ENCODE assay signal across 8 cellular contexts in genomic region chr6:14734416-14735340, GRCh38.
A peak's percentile ranks its signal among the peaks of the same experiment; 100 is the strongest.
DNase-seq lines count a peak whose midpoint lies in the region; ATAC-seq and TF ChIP-seq lines count a peak whose summit lies in the region.

No MANE protein-coding gene starts in this region.

- no peak overlapping the region for H3K4me3 ChIP-seq in CD8-positive, alpha-beta T cell (ENCODE audit: low read depth, low read length)

- no peaks in the 10 kb centered on the region for H3K9me3 Mint-ChIP-seq in CD8-positive, alpha-beta T cell

- POLR2A ChIA-PET in CD8-positive, alpha-beta T cell (lab: Charles Lee): interaction anchor here (1.4 kb wide), 1 partner anchor 17 kb away, joined by 3 read pairs; no protein-coding TSS in a partner anchor

- H3K27ac Mint-ChIP-seq in CD8-positive, alpha-beta T cell: peak overlapping the region; percentile 4

- no peak for TF ChIP-seq CTCF in CD8-positive, alpha-beta T cell (IDR thresholded peaks at IDR 0.05)

- CTCF ChIA-PET in CD8-positive, alpha-beta T cell (lab: Charles Lee): no interaction called here

- peak in 4 of 7 experiments; percentile 21 to 50 (median 34) for DNase-seq in CD8-positive, alpha-beta T cell
- DNase-seq in activated CD4-positive, alpha-beta T cell treated with anti-CD3 and anti-CD28 coated beads, Interleukin-2, amount 50 U/mL, for 48 hours: peak; percentile 37 to 60
- DNase-seq in kidney tubule cell (ENCODE audit: low spot score) (peak; percentile 86), NCI-H510A (lab: John Stamatoyannopoulos, UW) (no peak), hepatic stellate cell (ENCODE audit: low spot score) (no peak), NCI-H510A treated with DMSO at 0.1 percent for 48 hours (lab: John Stamatoyannopoulos, UW) (no peak)

- H3K27me3 Mint-ChIP-seq in CD8-positive, alpha-beta T cell (ENCODE audit: low read depth): no peaks in the 10 kb centered on the region

- no peaks in the 10 kb centered on the region for H3K36me3 ChIP-seq in CD8-positive, alpha-beta T cell (ENCODE audit: insufficient read depth, low read length)

- intact Hi-C loops in CD8-positive, alpha-beta T cell (cut with DNase I, micrococcal nuclease): loop anchor here in 1 of 2 experiments (5.0 kb wide), 2 partner anchors 143 to 522 kb away; no protein-coding TSS in a partner anchor

- H3K27ac ChIP-seq in CD8-positive, alpha-beta T cell (ENCODE audit: low read depth, low read length): no peak overlapping the region

- peaks cover 44% of the 10 kb centered on the region for H3K4me1 ChIP-seq in CD8-positive, alpha-beta T cell (ENCODE audit: insufficient read depth, low read length)

- H3K4me3 Mint-ChIP-seq in CD8-positive, alpha-beta T cell: peak overlapping the region; percentile 51

- H3K9me3 ChIP-seq in CD8-positive, alpha-beta T cell (ENCODE audit: low read length): no peaks in the 10 kb centered on the region

- H3K27me3 ChIP-seq in CD8-positive, alpha-beta T cell (ENCODE audit: insufficient read depth, low read length): no peaks in the 10 kb centered on the region

- ATAC-seq in CD8-positive, alpha-beta T cell: peak; percentile 41
- ATAC-seq in GM19397 (IDR thresholded peaks at IDR 0.05; ENCODE audit: unreplicated experiment): peak; percentile 75
- peak; percentile 78 for ATAC-seq in HG03457 (IDR thresholded peaks at IDR 0.05; ENCODE audit: unreplicated experiment)

- H3K36me3 Mint-ChIP-seq in CD8-positive, alpha-beta T cell: no peaks in the 10 kb centered on the region

- peaks cover 65% of the 10 kb centered on the region for H3K4me1 Mint-ChIP-seq in CD8-positive, alpha-beta T cell (ENCODE audit: low read depth)

Comparison
In these comparisons a context has a peak if more than half of its experiments do, and no peak if none do; other contexts are left out.
1. DNase-seq: peak in CD8-positive, alpha-beta T cell (4 of 7), activated CD4-positive, alpha-beta T cell treated with anti-CD3 and anti-CD28 coated beads, Interleukin-2, amount 50 U/mL, for 48 hours (2 of 2) and kidney tubule cell (single experiment); none in NCI-H510A (single experiment), hepatic stellate cell (single experiment) and NCI-H510A treated with DMSO at 0.1 percent for 48 hours (single experiment).
2. Peak in every context shown above with its lines, with median percentiles within 50 percentile points of each other: ATAC-seq.